Comparison of ENCODE assay signal across 8 cellular contexts in genomic region chr9:15295761-15296405, GRCh38. TPM values are rescaled to one million over a fixed set of nuclear protein-coding genes. Genes with fewer than 3 reads are reported as not detected.
A peak's percentile ranks its signal among the peaks of the same experiment; 100 is the strongest.
DNase-seq lines count a peak whose midpoint lies in the region; ATAC-seq and TF ChIP-seq lines count a peak whose summit lies in the region.

No MANE protein-coding gene starts in this region.

- DNase-seq in NB4 (ENCODE audit: low read depth) (peak; percentile 47), MCF 10A (ENCODE audit: unreplicated experiment) (peak; percentile 61), lower lobe of right lung (no peak), type B pancreatic cell (ENCODE audit: extremely low spot score, unreplicated experiment) (no peak)
- DNase-seq in effector CD4-positive, alpha-beta T cell: no peak
- DNase-seq in activated CD4-positive, alpha-beta T cell treated with anti-CD3 and anti-CD28 coated beads, Interleukin-2, amount 50 U/mL, for 4 hours: no peak

- TF ChIP-seq POLR2A in NB4 (IDR thresholded peaks at IDR 0.05; ENCODE audit: extremely low read depth, insufficient read length): no peak

- H3K36me3 Mint-ChIP-seq in MCF 10A (ENCODE audit: insufficient read depth, unreplicated experiment): peaks cover 14% of the 10 kb centered on the region
- H3K36me3 Mint-ChIP-seq in type B pancreatic cell: peaks cover 24% of the 10 kb centered on the region

- H3K4me3 Mint-ChIP-seq in MCF 10A (ENCODE audit: unreplicated experiment): peak overlapping the region; percentile 74
- peak overlapping the region; percentile 40 for H3K4me3 Mint-ChIP-seq in type B pancreatic cell

- no TSS peak for BruUV-seq in MCF 10A (replicated peaks; lab: Mats Ljungman, UMichigan)

- H4K20me1 ChIP-seq in BLaER1 treated with 17β-estradiol and CSF1 and Interleukin-3, amounts not matched to agents 10 nM and 100 nM: no peaks in the 10 kb centered on the region

- H3K27ac ChIP-seq in BLaER1 treated with 17β-estradiol and CSF1 and Interleukin-3, amounts not matched to agents 10 nM and 100 nM: peak overlapping the region; percentile 25 to 72 (median 66); a peak in 21 of 22 replicates
- peak overlapping the region; percentile 87 for H3K27ac ChIP-seq in lower lobe of right lung

- POLR2A ChIA-PET in MCF 10A (lab: Yijun Ruan, JAX): interaction anchor here (1.6 to 8.0 kb wide), 4 partner anchors 9 to 137 kb away, joined by 6 to 158 read pairs (median 14); partner anchors contain the start of genes SNAPC3 and TTC39B

- H3K4me3 ChIP-seq in BLaER1 treated with 17β-estradiol and CSF1 and Interleukin-3, amounts not matched to agents 10 nM and 100 nM: peak overlapping the region; percentile 5 to 56 (median 42); a peak in 17 of 20 replicates
- H3K4me3 ChIP-seq in NB4 (ENCODE audit: low read depth, low read length): peak overlapping the region; percentile 48
- peak overlapping the region; percentile 52 for H3K4me3 ChIP-seq in lower lobe of right lung

- CTCF ChIA-PET in MCF 10A (lab: Yijun Ruan, JAX): interaction anchor here (0.5 to 1.6 kb wide), 4 partner anchors 18 to 126 kb away, joined by 3 read pairs; no protein-coding TSS in a partner anchor

- H3K4me1 Mint-ChIP-seq in MCF 10A (ENCODE audit: insufficient read depth, unreplicated experiment): peaks cover 32% of the 10 kb centered on the region
- peaks cover 17% of the 10 kb centered on the region for H3K4me1 Mint-ChIP-seq in type B pancreatic cell (ENCODE audit: unreplicated experiment)

- H3K27me3 ChIP-seq in BLaER1 treated with 17β-estradiol and CSF1 and Interleukin-3, amounts not matched to agents 10 nM and 100 nM: no peaks in the 10 kb centered on the region
- no peaks in the 10 kb centered on the region for H3K27me3 ChIP-seq in lower lobe of right lung (ENCODE audit: low read depth)

- peaks cover 26 to 42% (median 31%) of the 10 kb centered on the region in 10 experiments for H3K4me1 ChIP-seq in BLaER1 treated with 17β-estradiol and CSF1 and Interleukin-3, amounts not matched to agents 10 nM and 100 nM
- peaks cover 46% of the 10 kb centered on the region for H3K4me1 ChIP-seq in lower lobe of right lung

- peaks cover 11 to 21% (median 19%) of the 10 kb centered on the region in 11 experiments for H3K9me3 ChIP-seq in BLaER1 treated with 17β-estradiol and CSF1 and Interleukin-3, amounts not matched to agents 10 nM and 100 nM (replicated peaks in 1 of 11)
- H3K9me3 ChIP-seq in lower lobe of right lung: no peaks in the 10 kb centered on the region

- peak overlapping the region; percentile 64 to 93 (median 77) for H3K4me2 ChIP-seq in BLaER1 treated with 17β-estradiol and CSF1 and Interleukin-3, amounts not matched to agents 10 nM and 100 nM

- peak overlapping the region; percentile 96 for H3K27ac Mint-ChIP-seq in MCF 10A (ENCODE audit: low read depth, unreplicated experiment)
- peak overlapping the region; percentile 27 for H3K27ac Mint-ChIP-seq in type B pancreatic cell

- no peak for TF ChIP-seq CTCF in NB4 (IDR thresholded peaks at IDR 0.05; ENCODE audit: low read depth, low read length)
- TF ChIP-seq CTCF in MCF 10A (IDR thresholded peaks at IDR 0.05; ENCODE audit: unreplicated experiment): no peak
- TF ChIP-seq CTCF in lower lobe of right lung (IDR thresholded peaks at IDR 0.05): no peak
- TF ChIP-seq CTCF in type B pancreatic cell (conservative IDR thresholded peaks at IDR 0.05): no peak

- H3K9ac ChIP-seq in BLaER1 treated with 17β-estradiol and CSF1 and Interleukin-3, amounts not matched to agents 10 nM and 100 nM: peak overlapping the region; percentile 6 to 63 (median 51); a peak in 19 of 22 replicates

- 0 out of 22 replicates have a peak, but pooled peaks cover 0 to 6% (median 0%) of the 10 kb centered on the region in 11 experiments for H3K36me3 ChIP-seq in BLaER1 treated with 17β-estradiol and CSF1 and Interleukin-3, amounts not matched to agents 10 nM and 100 nM
- H3K36me3 ChIP-seq in lower lobe of right lung: no peaks in the 10 kb centered on the region

- H3K27me3 Mint-ChIP-seq in MCF 10A (ENCODE audit: insufficient read depth, unreplicated experiment) (no peaks in the 10 kb centered on the region), type B pancreatic cell (no peaks in the 10 kb centered on the region)

- intact Hi-C loops in MCF 10A (cut with micrococcal nuclease): loop anchor here (1.0 kb wide), 1 partner anchor 10 kb away; no protein-coding TSS in a partner anchor
- intact Hi-C loops in lower lobe of right lung (cut with DNase I): no loop called here

- peaks cover 8% of the 10 kb centered on the region for H3K9me3 Mint-ChIP-seq in MCF 10A (ENCODE audit: unreplicated experiment)
- peaks cover 8% of the 10 kb centered on the region for H3K9me3 Mint-ChIP-seq in type B pancreatic cell

- peak; percentile 19 for ATAC-seq in GM19468 (IDR thresholded peaks at IDR 0.05; ENCODE audit: extremely low read depth, unreplicated experiment)
- peak in 1 of 2 donors; percentile 72 for ATAC-seq in lower lobe of right lung

RNA-seq across cellular contexts. Expression of gene TTC39B, which starts 11.1 kb away (rescaled TPM):
- total RNA-seq in MCF 10A (2022) (22.8 and 23.3 TPM in 2 replicates), lower lobe of right lung (49.2 TPM), type B pancreatic cell (ENCODE audit: low replicate concordance) (7.8 and 8.5 TPM in 2 replicates)

Comparison
In these comparisons a context has a peak if more than half of its experiments do, and no peak if none do; other contexts are left out.
1. DNase-seq: peak in NB4 (single experiment) and MCF 10A (single experiment); none in lower lobe of right lung (single experiment), type B pancreatic cell (single experiment), effector CD4-positive, alpha-beta T cell (single experiment) and activated CD4-positive, alpha-beta T cell treated with anti-CD3 and anti-CD28 coated beads, Interleukin-2, amount 50 U/mL, for 4 hours (0 of 2).
2. Peak in every context shown above with its lines, with median percentiles within 50 percentile points of each other: H3K4me3 ChIP-seq.